8 cellular contexts compared by ENCODE assay signal in genomic region chr19:52748336-52748950, GRCh38. TPM values are rescaled to one million over a fixed set of nuclear protein-coding genes. Genes with fewer than 3 reads are reported as not detected.
A peak's percentile ranks its signal among the peaks of the same experiment; 100 is the strongest.
DNase-seq lines count a peak whose midpoint lies in the region; ATAC-seq and TF ChIP-seq lines count a peak whose summit lies in the region.

No MANE protein-coding gene starts in this region.

- H3K36me3 Mint-ChIP-seq in endothelial cell (ENCODE audit: low read depth, unreplicated experiment): peaks cover 4% of the 10 kb centered on the region
- no peaks in the 10 kb centered on the region for H3K36me3 Mint-ChIP-seq in activated naive CD8-positive, alpha-beta T cell treated with anti-CD3 and anti-CD28 coated beads, Interleukin-2, amount 50 U/mL, for 24 hours (ENCODE audit: low read depth)

- peak overlapping the region; percentile 3 for H2AFZ ChIP-seq in neuron (ENCODE audit: low read depth, low read length)

- H3K9me3 ChIP-seq in neuron (ENCODE audit: low read length): no peaks in the 10 kb centered on the region

- DNase-seq in Daoy (ENCODE audit: low read depth) (peak; percentile 15), NCI-H146 treated with DMSO at 0.1 percent for 48 hours (lab: John Stamatoyannopoulos, UW; ENCODE audit: unreplicated experiment) (peak; percentile 58), endothelial cell (ENCODE audit: low spot score) (peak; percentile 7)
- DNase-seq in activated naive CD8-positive, alpha-beta T cell treated with anti-CD3 and anti-CD28 coated beads, Interleukin-2, amount 50 U/mL, for 24 hours: no peak

- H3K4me3 ChIP-seq in neuron (ENCODE audit: low read length): peak overlapping the region; percentile 21

- H3K9me3 Mint-ChIP-seq in endothelial cell (ENCODE audit: unreplicated experiment): no peaks in the 10 kb centered on the region
- H3K9me3 Mint-ChIP-seq in activated naive CD8-positive, alpha-beta T cell treated with anti-CD3 and anti-CD28 coated beads, Interleukin-2, amount 50 U/mL, for 24 hours: no peaks in the 10 kb centered on the region

- peaks cover 2% of the 10 kb centered on the region for H3K4me1 ChIP-seq in neuron (ENCODE audit: insufficient read depth, low read length)

- no peak overlapping the region for H3K27ac Mint-ChIP-seq in endothelial cell (ENCODE audit: unreplicated experiment)
- no peak overlapping the region for H3K27ac Mint-ChIP-seq in activated naive CD8-positive, alpha-beta T cell treated with anti-CD3 and anti-CD28 coated beads, Interleukin-2, amount 50 U/mL, for 24 hours

- no peaks in the 10 kb centered on the region for H3K36me3 ChIP-seq in neuron (ENCODE audit: insufficient read depth, low read length)

- no peak overlapping the region for H3K4me3 Mint-ChIP-seq in endothelial cell (ENCODE audit: unreplicated experiment)
- H3K4me3 Mint-ChIP-seq in activated naive CD8-positive, alpha-beta T cell treated with anti-CD3 and anti-CD28 coated beads, Interleukin-2, amount 50 U/mL, for 24 hours: no peak overlapping the region

- ATAC-seq in HG03095 (IDR thresholded peaks at IDR 0.05; ENCODE audit: unreplicated experiment) (no peak), GM18909 (IDR thresholded peaks at IDR 0.05; ENCODE audit: poor library complexity, unreplicated experiment) (no peak), HG02973 (IDR thresholded peaks at IDR 0.05; ENCODE audit: unreplicated experiment) (no peak)
- no peak for ATAC-seq in activated naive CD8-positive, alpha-beta T cell treated with anti-CD3 and anti-CD28 coated beads, Interleukin-2, amount 50 U/mL, for 24 hours

- H3K4me1 Mint-ChIP-seq in endothelial cell (ENCODE audit: unreplicated experiment): peaks cover 16% of the 10 kb centered on the region
- no peaks in the 10 kb centered on the region for H3K4me1 Mint-ChIP-seq in activated naive CD8-positive, alpha-beta T cell treated with anti-CD3 and anti-CD28 coated beads, Interleukin-2, amount 50 U/mL, for 24 hours

- no peaks in the 10 kb centered on the region for H3K27me3 Mint-ChIP-seq in endothelial cell (ENCODE audit: unreplicated experiment)
- H3K27me3 Mint-ChIP-seq in activated naive CD8-positive, alpha-beta T cell treated with anti-CD3 and anti-CD28 coated beads, Interleukin-2, amount 50 U/mL, for 24 hours: no peaks in the 10 kb centered on the region

- peak; percentile 37 for TF ChIP-seq CTCF in endothelial cell (IDR thresholded peaks at IDR 0.05; ENCODE audit: unreplicated experiment)

- H3K27me3 ChIP-seq in neuron (ENCODE audit: insufficient read depth, low read length): no peaks in the 10 kb centered on the region

RNA-seq across cellular contexts. Expression of gene ZNF611, which starts 13.6 kb away (rescaled TPM):
- total RNA-seq in Daoy (2014; rRNA removed; shearing (Covaris generic)): 12.5 and 15.0 TPM in 2 replicates
- total RNA-seq in endothelial cell (ENCODE audit: unreplicated experiment): 29.9 TPM

RNA-seq across cellular contexts. Expression of gene ZNF600, which starts 38.1 kb away (rescaled TPM):
- total RNA-seq in Daoy (2014; rRNA removed; shearing (Covaris generic)): 0.63 and 5.7 TPM in 2 replicates
- 6.6 TPM for total RNA-seq in endothelial cell (ENCODE audit: unreplicated experiment)
